ENCODE assay signal across 1 cellular context in genomic region chr2:96506016-96506906, GRCh38.
TF ChIP-seq lines count a peak whose summit lies in the region.

No MANE protein-coding gene starts in this region.

TF ChIP-seq in HepG2, 621 proteins besides CTCF, POLR2A, EP300 and RAD21:
- TF ChIP-seq ZSCAN5A (CRISPR knock-in tag; IDR thresholded peaks at IDR 0.05; ENCODE audit: borderline replicate concordance) (no peak), RELA (CRISPR knock-in tag; IDR thresholded peaks at IDR 0.05) (no peak), MAZ (IDR thresholded peaks at IDR 0.05; ENCODE audit: borderline replicate concordance, low read depth, low read length) (no peak), MAZ (CRISPR knock-in tag; IDR thresholded peaks at IDR 0.05; ENCODE audit: low read depth) (no peak), SMYD3 (CRISPR knock-in tag; IDR thresholded peaks at IDR 0.05) (no peak), MLXIP (CRISPR knock-in tag; IDR thresholded peaks at IDR 0.05; ENCODE audit: borderline replicate concordance) (no peak), ZNF83 (CRISPR knock-in tag; IDR thresholded peaks at IDR 0.05; ENCODE audit: borderline replicate concordance) (no peak), CEBPB (IDR thresholded peaks at IDR 0.05; ENCODE audit: borderline replicate concordance, low read depth, low read length) (peak; percentile 32; the same call in 1 of the 2 replicates), RBM22 (optimal IDR thresholded peaks at IDR 0.05; ENCODE audit: low read length) (no peak), ZNF343 (CRISPR knock-in tag; IDR thresholded peaks at IDR 0.05) (no peak), ARID5B (CRISPR knock-in tag; IDR thresholded peaks at IDR 0.05) (no peak), CHD4 (IDR thresholded peaks at IDR 0.05; ENCODE audit: borderline replicate concordance, low read length) (no peak), YEATS4 (CRISPR knock-in tag; IDR thresholded peaks at IDR 0.05; ENCODE audit: borderline replicate concordance) (no peak), TAF15 (IDR thresholded peaks at IDR 0.05; ENCODE audit: low read depth, low read length, poor library complexity, severe bottlenecking) (no peak), ZBED4 (CRISPR knock-in tag; IDR thresholded peaks at IDR 0.05; ENCODE audit: borderline replicate concordance) (no peak), ZNF136 (CRISPR knock-in tag; IDR thresholded peaks at IDR 0.05; ENCODE audit: low read depth) (no peak), ZNF687 (CRISPR knock-in tag; IDR thresholded peaks at IDR 0.05) (peak; percentile 22; the same call in 1 of the 2 replicates), ZNF430 (CRISPR knock-in tag; IDR thresholded peaks at IDR 0.05) (no peak), ZFP36 (IDR thresholded peaks at IDR 0.05; ENCODE audit: borderline replicate concordance, low read depth, low read length, partially characterized antibody) (no peak), ZNF3 (CRISPR knock-in tag; IDR thresholded peaks at IDR 0.05) (no peak), MXI1 (IDR thresholded peaks at IDR 0.05; ENCODE audit: borderline replicate concordance, low read depth, low read length) (0 out of 3 replicates have a peak, but pooled peaks have one; percentile 10), GPBP1L1 (CRISPR knock-in tag; IDR thresholded peaks at IDR 0.05) (no peak), ELK4 (CRISPR knock-in tag; IDR thresholded peaks at IDR 0.05; ENCODE audit: borderline replicate concordance) (no peak), BORCS8-MEF2B (CRISPR knock-in tag; IDR thresholded peaks at IDR 0.05) (no peak), ETV6 (CRISPR knock-in tag; conservative IDR thresholded peaks at IDR 0.05) (no peak), TCF7L2 (IDR thresholded peaks at IDR 0.05; ENCODE audit: low read depth, low read length) (no peak), DDIT3 (CRISPR knock-in tag; IDR thresholded peaks at IDR 0.05) (no peak), ZNF670 (CRISPR knock-in tag; IDR thresholded peaks at IDR 0.05; ENCODE audit: borderline replicate concordance) (peak; percentile 40; the same call in 1 of the 2 replicates)
